17 cellular contexts compared by ENCODE assay signal in genomic region chr10:124323145-124323725, GRCh38.
DNase-seq lines count a peak whose midpoint lies in the region; ATAC-seq and TF ChIP-seq lines count a peak whose summit lies in the region.
"Had no signal": no experiment of that assay in that cellular context is flagged by ENCODE, and none has a peak within 500 bp of the region (broad histone marks: within the 10 kb centered on the region; RNA-seq: fewer than 3 reads in every experiment).

No MANE protein-coding gene starts in this region.

- H3K4me3 ChIP-seq in MG63, result no peak overlapping the region
- H3K4me3 ChIP-seq in endodermal cell (ENCODE audit: low read length), result no peak overlapping the region
- H3K4me3 ChIP-seq: tibial nerve had no signal

- H3K9ac ChIP-seq in endodermal cell (ENCODE audit: extremely low read depth, low read length, poor library complexity, severe bottlenecking), result no peak overlapping the region

- TF ChIP-seq CTCF in endodermal cell (conservative IDR thresholded peaks at IDR 0.05), result no peak

- no peaks in the 10 kb centered on the region for H3K9me3 Mint-ChIP-seq in endodermal cell
- H3K9me3 Mint-ChIP-seq: stimulated activated effector memory CD8-positive, alpha-beta T cell treated with anti-CD3 and anti-CD28 coated beads, Interleukin-12 subunit alpha, Interleukin-12 subunit beta, amount 100 ng/mL, for 72 hours; T-helper 2 cell treated with Interferon-gamma antibody and Interleukin-4, amounts not matched to agents 5 μg/mL and 100 μg/mL, for 36 hours had no signal

- H3K4me3 Mint-ChIP-seq in endodermal cell, result no peak overlapping the region
- H3K4me3 Mint-ChIP-seq: B cell; naive B cell; stimulated activated effector memory CD8-positive, alpha-beta T cell treated with anti-CD3 and anti-CD28 coated beads, Interleukin-12 subunit alpha, Interleukin-12 subunit beta, amount 100 ng/mL, for 72 hours; T-helper 2 cell treated with Interferon-gamma antibody and Interleukin-4, amounts not matched to agents 5 μg/mL and 100 μg/mL, for 36 hours had no signal

- no peak for ATAC-seq in GM21526 (IDR thresholded peaks at IDR 0.05; ENCODE audit: low FRiP score, unreplicated experiment)
- ATAC-seq in GM19035 (IDR thresholded peaks at IDR 0.05; ENCODE audit: unreplicated experiment), result no peak
- ATAC-seq: stimulated activated effector memory CD8-positive, alpha-beta T cell treated with anti-CD3 and anti-CD28 coated beads, Interleukin-12 subunit alpha, Interleukin-12 subunit beta, amount 100 ng/mL, for 72 hours had no signal

- H3K27ac ChIP-seq in endodermal cell (ENCODE audit: low read depth, low read length), result no peak overlapping the region
- H3K27ac ChIP-seq: tibial nerve had no signal

- no peaks in the 10 kb centered on the region for H3K36me3 Mint-ChIP-seq in endodermal cell (ENCODE audit: low read depth)
- H3K36me3 Mint-ChIP-seq: naive B cell; stimulated activated effector memory CD8-positive, alpha-beta T cell treated with anti-CD3 and anti-CD28 coated beads, Interleukin-12 subunit alpha, Interleukin-12 subunit beta, amount 100 ng/mL, for 72 hours had no signal

- DNase-seq in Daoy (ENCODE audit: low read depth) (peak; percentile 24), MG63 (peak; percentile 33), endodermal cell (peak; percentile 27), myocyte (ENCODE audit: low read depth) (peak; percentile 20), inferior parietal cortex (ENCODE audit: extremely low spot score) (no peak), NCI-H345 (lab: John Stamatoyannopoulos, UW) (no peak)
- DNase-seq: activated CD4-positive, CD25-positive, alpha-beta regulatory T cell; activated gamma-delta T cell treated with Interleukin-2 at 50 U/mL for 16 hours; naive B cell; NCI-H1694; NCI-H446 treated with DMSO at 0.1 percent for 48 hours had no signal

- no peaks in the 10 kb centered on the region for H3K4me1 ChIP-seq in endodermal cell (ENCODE audit: control insufficient read depth, insufficient read depth, low read length)
- H3K4me1 ChIP-seq: tibial nerve had no signal

- peaks cover 4% of the 10 kb centered on the region for H3K27me3 Mint-ChIP-seq in endodermal cell (ENCODE audit: insufficient read depth)

- H3K9me3 ChIP-seq in MG63, result no peaks in the 10 kb centered on the region
- no peaks in the 10 kb centered on the region for H3K9me3 ChIP-seq in endodermal cell (ENCODE audit: control insufficient read depth, low read length)
- H3K9me3 ChIP-seq: tibial nerve had no signal

- no peak overlapping the region for H3K27ac Mint-ChIP-seq in endodermal cell
- H3K27ac Mint-ChIP-seq: B cell; stimulated activated effector memory CD8-positive, alpha-beta T cell treated with anti-CD3 and anti-CD28 coated beads, Interleukin-12 subunit alpha, Interleukin-12 subunit beta, amount 100 ng/mL, for 72 hours; T-helper 2 cell treated with Interferon-gamma antibody and Interleukin-4, amounts not matched to agents 5 μg/mL and 100 μg/mL, for 36 hours had no signal

- H3K27me3 ChIP-seq in MG63, result no peaks in the 10 kb centered on the region
- no peaks in the 10 kb centered on the region for H3K27me3 ChIP-seq in endodermal cell (ENCODE audit: control insufficient read depth, insufficient read depth, low read length, poor library complexity, severe bottlenecking)
- H3K27me3 ChIP-seq: tibial nerve had no signal

- no peaks in the 10 kb centered on the region for H3K36me3 ChIP-seq in MG63
- H3K36me3 ChIP-seq in endodermal cell (ENCODE audit: control insufficient read depth, insufficient read depth, low read length), result no peaks in the 10 kb centered on the region
- H3K36me3 ChIP-seq: tibial nerve had no signal

- WGBS in endodermal cell (ENCODE audit: insufficient coverage in 1 of 2, insufficient read length in 1 of 2), 2 experiments, result 94 to 98% methylated on average over 7 to 11 of the region's 11 CpGs

- H3K4me1 Mint-ChIP-seq in endodermal cell, result no peaks in the 10 kb centered on the region
- H3K4me1 Mint-ChIP-seq: B cell, naive B cell had no signal

Comparison
In these comparisons a context has a peak if more than half of its experiments do, and no peak if none do; other contexts are left out.
1. DNase-seq: peak in Daoy (single experiment), MG63 (single experiment), endodermal cell (single experiment) and myocyte (single experiment); none in inferior parietal cortex (single experiment) and NCI-H345 (single experiment).